In genomic region chrX:107677501-107677901, GRCh38 we compare ENCODE assay signal across 8 cellular contexts. TPM values are rescaled to one million over a fixed set of nuclear protein-coding genes. Genes with fewer than 3 reads are reported as not detected.
DNase-seq lines count a peak whose midpoint lies in the region; ATAC-seq and TF ChIP-seq lines count a peak whose summit lies in the region.

No MANE protein-coding gene starts in this region.

- H3K4me3 ChIP-seq in heart left ventricle, result peak overlapping the region in 6 of 12 donors; percentile 34 to 57 (median 54)
- peak overlapping the region; percentile 60 for H3K4me3 ChIP-seq in upper lobe of right lung

- H3K27ac ChIP-seq in heart left ventricle, result peak overlapping the region; percentile 72 to 99 (median 88)
- H3K27ac ChIP-seq in layer of hippocampus (ENCODE audit: low read depth, low read length), result peak overlapping the region; percentile 57
- H3K27ac ChIP-seq in upper lobe of right lung, result peak overlapping the region; percentile 98

- TF ChIP-seq CTCF in heart left ventricle (IDR thresholded peaks at IDR 0.05), result no peak
- no peak for TF ChIP-seq CTCF in upper lobe of right lung (IDR thresholded peaks at IDR 0.05)

- 48 to 65% (median 60%) methylated on average over 10 of the region's 10 CpGs for WGBS in heart left ventricle, 4 donors

- ATAC-seq in heart left ventricle, result no peak
- no peak for ATAC-seq in left cardiac atrium
- ATAC-seq in activated naive CD4-positive, alpha-beta T cell treated with anti-CD3 and anti-CD28 coated beads, Interleukin-2, amount 50 U/mL, for 72 hours, result no peak
- no peak for ATAC-seq in upper lobe of right lung
- no peak for ATAC-seq in HG03342 (IDR thresholded peaks at IDR 0.05; ENCODE audit: unreplicated experiment)
- ATAC-seq in GM18873 (IDR thresholded peaks at IDR 0.05; ENCODE audit: low FRiP score, unreplicated experiment), result no peak
- ATAC-seq in HG03139 (IDR thresholded peaks at IDR 0.05; ENCODE audit: unreplicated experiment), result no peak

- peaks cover 0 to 68% (median 20%) of the 10 kb centered on the region in 12 donors for H3K4me1 ChIP-seq in heart left ventricle
- H3K4me1 ChIP-seq in upper lobe of right lung, result peaks cover 29% of the 10 kb centered on the region

- H3K9me3 ChIP-seq in heart left ventricle (no peaks in the 10 kb centered on the region), upper lobe of right lung (no peaks in the 10 kb centered on the region)

- DNase-seq in heart left ventricle (no peak), left cardiac atrium (no peak), upper lobe of right lung (no peak)
- no peak for DNase-seq in activated naive CD4-positive, alpha-beta T cell treated with anti-CD3 and anti-CD28 coated beads, Interleukin-2, amount 50 U/mL, for 72 hours (ENCODE audit: low spot score in 2 of 2)

- no peaks in the 10 kb centered on the region for H3K9me3 Mint-ChIP-seq in activated naive CD4-positive, alpha-beta T cell treated with anti-CD3 and anti-CD28 coated beads, Interleukin-2, amount 50 U/mL, for 72 hours

- intact Hi-C loops in heart left ventricle (cut with DNase I), result loop anchor here in 3 of 10 donors (2.0 to 5.0 kb wide), 3 partner anchors 35 to 40 kb away; no protein-coding TSS in a partner anchor
- intact Hi-C loops in left cardiac atrium (cut with DNase I), result loop anchor here in 1 of 2 donors (5.0 kb wide), 1 partner anchor 35 kb away; no protein-coding TSS in a partner anchor
- intact Hi-C loops in upper lobe of right lung (cut with DNase I), result loop anchor here (5.0 kb wide), 1 partner anchor 35 kb away; no protein-coding TSS in a partner anchor

- H3K36me3 ChIP-seq in heart left ventricle (no peaks in the 10 kb centered on the region), upper lobe of right lung (no peaks in the 10 kb centered on the region)

- H3K27me3 ChIP-seq in heart left ventricle (peaks cover 0 to 8% (median 0%) of the 10 kb centered on the region in 9 donors), layer of hippocampus (ENCODE audit: control insufficient read depth, insufficient read depth, low read length) (no peaks in the 10 kb centered on the region), upper lobe of right lung (no peaks in the 10 kb centered on the region)

- no peak for TF ChIP-seq POLR2A in heart left ventricle (IDR thresholded peaks at IDR 0.05)

- peak overlapping the region; percentile 95 to 99 for H3K27ac Mint-ChIP-seq in activated naive CD4-positive, alpha-beta T cell treated with anti-CD3 and anti-CD28 coated beads, Interleukin-2, amount 50 U/mL, for 72 hours

- peaks cover 6 to 10% of the 10 kb centered on the region in 2 donors for H3K36me3 Mint-ChIP-seq in activated naive CD4-positive, alpha-beta T cell treated with anti-CD3 and anti-CD28 coated beads, Interleukin-2, amount 50 U/mL, for 72 hours

RNA-seq across cellular contexts. Expression of gene PRPS1, which starts 49.2 kb away (rescaled TPM):
- total RNA-seq in heart left ventricle (10 to 100 TPM; 19.4 to 32.0 (median 25.0) TPM), left cardiac atrium (10 to 100 TPM; 24.3 to 29.1 TPM), upper lobe of right lung (25.6 TPM)
- 10 to 100 TPM in 1 of 2 donors, 1 to 10 TPM in 1; 7.2 to 41.0 TPM for polyA plus RNA-seq in heart left ventricle
- 100 to 1,000 TPM; 107 to 135 TPM for total RNA-seq in activated naive CD4-positive, alpha-beta T cell treated with anti-CD3 and anti-CD28 coated beads, Interleukin-2, amount 50 U/mL, for 72 hours
